In the genomic region with DNA sequence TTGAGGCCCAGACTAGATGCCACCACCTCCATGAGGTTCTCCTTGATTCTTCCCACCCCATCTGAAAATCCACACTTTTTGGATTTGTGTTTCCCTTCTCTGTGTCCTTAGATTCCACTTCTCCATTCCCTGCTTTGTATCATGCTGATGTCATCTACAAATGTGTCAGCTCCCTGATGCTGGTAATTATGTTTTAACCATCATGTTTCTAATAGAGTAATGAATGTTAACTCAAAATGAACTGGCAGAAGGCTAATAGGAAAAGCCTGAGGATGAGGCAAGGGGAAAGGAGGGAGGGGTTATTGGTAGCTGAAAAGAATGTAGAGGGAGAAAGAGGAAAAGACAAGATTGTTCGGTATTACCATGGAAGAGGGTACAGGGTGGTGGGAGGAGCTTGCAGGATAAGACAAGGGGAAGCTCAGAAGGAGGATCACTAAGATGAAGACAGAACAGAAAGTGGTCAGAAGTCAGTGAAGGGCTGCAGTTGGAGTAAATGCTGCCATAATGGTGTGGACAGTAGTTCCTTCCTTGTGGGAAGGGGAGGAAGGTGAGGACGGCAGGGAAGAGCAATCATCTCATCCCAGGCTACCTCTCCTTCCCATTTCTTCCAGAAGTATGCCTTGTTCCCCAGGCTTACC, we compare ENCODE assay signal across 1 cellular context.
TF ChIP-seq lines count a peak whose summit lies in the region.

No MANE protein-coding gene starts in this region.

TF ChIP-seq in IMR-90, 13 proteins besides CTCF, POLR2A, EP300 and RAD21:
- TF ChIP-seq BHLHE40 (IDR thresholded peaks at IDR 0.05; ENCODE audit: low read depth, low read length) (no peak), RCOR1 (IDR thresholded peaks at IDR 0.05; ENCODE audit: insufficient replicate concordance, low read length) (no peak), SMC3 (IDR thresholded peaks at IDR 0.05; ENCODE audit: low read depth, low read length) (no peak), MAFK (IDR thresholded peaks at IDR 0.05; ENCODE audit: low read depth, low read length) (no peak), CEBPB (IDR thresholded peaks at IDR 0.05; ENCODE audit: low read depth, low read length) (no peak), RFX5 (IDR thresholded peaks at IDR 0.05; ENCODE audit: low read depth, low read length) (no peak), FOS (IDR thresholded peaks at IDR 0.05; ENCODE audit: low read depth, low read length) (no peak), CHD1 (IDR thresholded peaks at IDR 0.05; ENCODE audit: low read depth, low read length) (no peak), NFE2L2 (IDR thresholded peaks at IDR 0.05; ENCODE audit: low read depth, low read length) (no peak)
- TF ChIP-seq, protein P1, sequence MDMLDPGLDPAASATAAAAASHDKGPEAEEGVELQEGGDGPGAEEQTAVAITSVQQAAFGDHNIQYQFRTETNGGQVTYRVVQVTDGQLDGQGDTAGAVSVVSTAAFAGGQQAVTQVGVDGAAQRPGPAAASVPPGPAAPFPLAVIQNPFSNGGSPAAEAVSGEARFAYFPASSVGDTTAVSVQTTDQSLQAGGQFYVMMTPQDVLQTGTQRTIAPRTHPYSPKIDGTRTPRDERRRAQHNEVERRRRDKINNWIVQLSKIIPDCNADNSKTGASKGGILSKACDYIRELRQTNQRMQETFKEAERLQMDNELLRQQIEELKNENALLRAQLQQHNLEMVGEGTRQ (IDR thresholded peaks at IDR 0.05; ENCODE audit: low read depth, low read length), result no peak
- TF ChIP-seq, protein P2, sequence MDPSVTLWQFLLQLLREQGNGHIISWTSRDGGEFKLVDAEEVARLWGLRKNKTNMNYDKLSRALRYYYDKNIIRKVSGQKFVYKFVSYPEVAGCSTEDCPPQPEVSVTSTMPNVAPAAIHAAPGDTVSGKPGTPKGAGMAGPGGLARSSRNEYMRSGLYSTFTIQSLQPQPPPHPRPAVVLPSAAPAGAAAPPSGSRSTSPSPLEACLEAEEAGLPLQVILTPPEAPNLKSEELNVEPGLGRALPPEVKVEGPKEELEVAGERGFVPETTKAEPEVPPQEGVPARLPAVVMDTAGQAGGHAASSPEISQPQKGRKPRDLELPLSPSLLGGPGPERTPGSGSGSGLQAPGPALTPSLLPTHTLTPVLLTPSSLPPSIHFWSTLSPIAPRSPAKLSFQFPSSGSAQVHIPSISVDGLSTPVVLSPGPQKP (IDR thresholded peaks at IDR 0.05; ENCODE audit: borderline replicate concordance, low read depth, low read length), result no peak
